Comparison of ENCODE assay signal across 11 cellular contexts in the genomic region with DNA sequence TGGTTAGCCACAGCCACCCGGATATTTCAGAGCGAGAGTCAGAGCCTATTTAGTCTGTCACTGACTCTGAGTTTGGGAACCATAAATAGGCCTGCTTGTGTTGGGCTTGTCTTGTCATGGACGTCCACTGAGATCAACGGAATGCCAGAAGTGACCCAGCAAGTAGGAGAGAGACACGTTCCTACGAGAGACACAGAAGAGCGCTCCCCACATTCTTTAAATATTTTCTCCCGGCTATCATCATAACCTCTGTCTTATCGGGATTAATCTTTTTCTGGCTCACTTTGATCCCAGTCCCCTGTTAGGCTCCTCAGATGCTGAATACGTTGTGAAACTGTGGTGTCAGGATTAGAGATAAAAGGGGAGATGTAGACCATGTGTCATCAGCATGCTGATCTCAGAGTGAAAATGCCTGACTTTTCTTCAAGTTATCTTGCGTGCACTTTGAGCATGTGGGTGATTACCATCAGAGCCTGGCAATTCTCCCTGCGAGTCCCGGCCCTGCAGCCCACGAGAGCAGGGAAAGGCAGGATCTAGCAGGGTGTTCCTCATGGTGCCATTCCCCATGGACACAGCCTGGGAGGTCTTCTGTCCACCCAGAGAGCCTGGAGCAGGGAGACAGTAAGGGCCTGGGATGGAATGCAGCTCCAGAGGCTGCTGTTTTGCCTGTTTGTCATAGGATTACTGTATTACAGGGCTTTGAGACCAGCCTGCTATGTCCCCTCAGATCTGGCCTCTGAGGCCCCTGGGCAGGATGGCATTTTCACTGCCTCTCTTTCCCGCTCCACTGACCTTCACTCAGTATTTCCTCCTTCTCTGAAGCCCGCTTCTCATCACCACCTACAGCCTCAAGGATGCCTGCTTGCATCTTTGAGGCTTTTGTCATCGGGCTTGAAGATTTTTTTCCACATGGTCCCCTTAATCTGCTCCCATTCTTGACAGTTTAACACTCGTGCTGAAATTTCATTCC. TPM values are rescaled to one million over a fixed set of nuclear protein-coding genes. Genes with fewer than 3 reads are reported as not detected.
A peak's percentile ranks its signal among the peaks of the same experiment; 100 is the strongest.
DNase-seq lines count a peak whose midpoint lies in the region; TF ChIP-seq lines count a peak whose summit lies in the region.
"Had no signal": no experiment of that assay in that cellular context is flagged by ENCODE, and none has a peak within 500 bp of the region (broad histone marks: within the 10 kb centered on the region; RNA-seq: fewer than 3 reads in every experiment).

No MANE protein-coding gene starts in this region.

- H3K9me3 Mint-ChIP-seq in HFFc6 (no peaks in the 10 kb centered on the region), type B pancreatic cell (peaks cover 4% of the 10 kb centered on the region)

- H3K4me3 ChIP-seq in adrenal gland (no peak overlapping the region), ovary (no peak overlapping the region)
- H3K4me3 ChIP-seq: Peyer's patch had no signal

- DNase-seq in HFFc6 (peak; percentile 94), adrenal gland (peak in 6 of 7 donors; percentile 64 to 80 (median 71)), kidney tubule cell (ENCODE audit: low spot score) (peak; percentile 82), type B pancreatic cell (ENCODE audit: extremely low spot score, unreplicated experiment) (no peak), ovary (no peak), NCI-H2029 treated with DMSO at 0.1 percent for 48 hours (lab: John Stamatoyannopoulos, UW) (no peak)
- no peak for DNase-seq in central memory CD4-positive, alpha-beta T cell
- DNase-seq: activated CD4-positive, alpha-beta T cell treated with anti-CD3 and anti-CD28 coated beads, Interleukin-2, amount 10 ng/mL, durations not matched to agents 24 days and 14 days; left cardiac atrium; NCI-H1694 treated with DMSO at 0.1 percent for 48 hours; Peyer's patch had no signal

- TF ChIP-seq CTCF in HFFc6 (IDR thresholded peaks at IDR 0.05) = no peak
- TF ChIP-seq CTCF in adrenal gland (IDR thresholded peaks at IDR 0.05) = no peak
- no peak for TF ChIP-seq CTCF in type B pancreatic cell (conservative IDR thresholded peaks at IDR 0.05)
- no peak for TF ChIP-seq CTCF in ovary (IDR thresholded peaks at IDR 0.05)

- H3K9me3 ChIP-seq in adrenal gland (replicated peaks in 1 of 3) = no peaks in the 10 kb centered on the region
- no peaks in the 10 kb centered on the region for H3K9me3 ChIP-seq in ovary
- H3K9me3 ChIP-seq: Peyer's patch had no signal

- intact Hi-C loops in adrenal gland (cut with DNase I) (no loop called here), ovary (cut with DNase I) (no loop called here)

- H3K27ac Mint-ChIP-seq in HFFc6 (peak overlapping the region; percentile 82), type B pancreatic cell (peak overlapping the region; percentile 79)
- H3K27ac Mint-ChIP-seq: activated CD4-positive, alpha-beta T cell treated with anti-CD3 and anti-CD28 coated beads, Interleukin-2, amount 10 ng/mL, durations not matched to agents 24 days and 14 days had no signal

- peaks cover 4% of the 10 kb centered on the region in 2 donors for H3K4me1 ChIP-seq in adrenal gland (replicated peaks in 1 of 2)
- H3K4me1 ChIP-seq in ovary (ENCODE audit: insufficient read depth) = no peaks in the 10 kb centered on the region
- H3K4me1 ChIP-seq: Peyer's patch had no signal

- H3K27me3 Mint-ChIP-seq in HFFc6 (ENCODE audit: insufficient read depth) (peaks cover 6% of the 10 kb centered on the region; the same call in 1 of the 2 replicates), type B pancreatic cell (no peaks in the 10 kb centered on the region)
- H3K27me3 Mint-ChIP-seq: activated CD4-positive, alpha-beta T cell treated with anti-CD3 and anti-CD28 coated beads, Interleukin-2, amount 10 ng/mL, durations not matched to agents 24 days and 14 days had no signal

- H3K4me1 Mint-ChIP-seq in HFFc6 (ENCODE audit: low read depth) (peaks cover 89% of the 10 kb centered on the region), type B pancreatic cell (ENCODE audit: unreplicated experiment) (peaks cover 46% of the 10 kb centered on the region)
- H3K4me1 Mint-ChIP-seq: activated CD4-positive, alpha-beta T cell treated with anti-CD3 and anti-CD28 coated beads, Interleukin-2, amount 10 ng/mL, durations not matched to agents 24 days and 14 days had no signal

- TF ChIP-seq EP300 in ovary (IDR thresholded peaks at IDR 0.05) = no peak

- peak overlapping the region; percentile 56 for H3K4me3 Mint-ChIP-seq in HFFc6
- peak overlapping the region; percentile 59 for H3K4me3 Mint-ChIP-seq in type B pancreatic cell
- H3K4me3 Mint-ChIP-seq: activated CD4-positive, alpha-beta T cell treated with anti-CD3 and anti-CD28 coated beads, Interleukin-2, amount 10 ng/mL, durations not matched to agents 24 days and 14 days had no signal

- H3K27ac ChIP-seq in adrenal gland (peak overlapping the region in 4 of 5 donors; percentile 13 to 88 (median 37)), ovary (no peak overlapping the region)
- H3K27ac ChIP-seq: Peyer's patch had no signal

- H3K27me3 ChIP-seq in adrenal gland (no peaks in the 10 kb centered on the region), ovary (no peaks in the 10 kb centered on the region)
- H3K27me3 ChIP-seq: Peyer's patch had no signal

- TF ChIP-seq POLR2A in adrenal gland (IDR thresholded peaks at IDR 0.05) (peak in 1 of 2 donors; percentile 56), ovary (IDR thresholded peaks at IDR 0.05) (no peak)

- H3K36me3 ChIP-seq in adrenal gland (replicated peaks in 1 of 2) = no peaks in the 10 kb centered on the region
- no peaks in the 10 kb centered on the region for H3K36me3 ChIP-seq in ovary
- H3K36me3 ChIP-seq: Peyer's patch had no signal

- WGBS in adrenal gland, 4 donors = 37 to 43% (median 41%) methylated on average over 18 of the region's 18 CpGs
- WGBS in ovary, 3 donors = 41 to 52% (median 45%) methylated on average over 18 of the region's 18 CpGs

- H3K36me3 Mint-ChIP-seq in HFFc6 (ENCODE audit: low read depth) (peaks cover 16% of the 10 kb centered on the region), type B pancreatic cell (peaks cover 8% of the 10 kb centered on the region)

RNA-seq across cellular contexts. Expression of a gene that starts 2.8 kb away (rescaled TPM):
- total RNA-seq in HFFc6 (2021; fragmentation: NEBNext Ultra II Directional; extraction: Animal tissue kit (Norgen Biotek cat#: 25700)) = 10 to 100 TPM; 31.1 to 52.1 (median 42.0) TPM
- total RNA-seq in adrenal gland (10 to 100 TPM; 29.4 to 54.4 (median 47.3) TPM), type B pancreatic cell (ENCODE audit: low replicate concordance) (49.3 and 73.5 TPM in 2 replicates), ovary (10 to 100 TPM in 2 of 7 donors, 1 to 10 TPM in 5; 4.2 to 16.1 (median 5.9) TPM)
- polyA plus RNA-seq in adrenal gland (10 to 100 TPM in 1 of 3 donors, 1 to 10 TPM in 2; 2.6 to 14.4 (median 3.2) TPM), ovary (1 to 10 TPM in 1 of 2 donors, under 1 TPM in 1; 0.82 to 5.6 TPM)
- total RNA-seq: activated CD4-positive, alpha-beta T cell treated with anti-CD3 and anti-CD28 coated beads, Interleukin-2, amount 10 ng/mL, durations not matched to agents 24 days and 14 days had no signal

Comparison
In these comparisons a context has a peak if more than half of its experiments do, and no peak if none do; other contexts are left out.
1. DNase-seq: peak in HFFc6 (single experiment), adrenal gland (6 of 7) and kidney tubule cell (single experiment); none in type B pancreatic cell (single experiment), ovary (0 of 5), NCI-H2029 treated with DMSO at 0.1 percent for 48 hours (single experiment) and central memory CD4-positive, alpha-beta T cell (single experiment).
2. H3K27ac ChIP-seq: peak in adrenal gland (4 of 5); none in ovary (0 of 2).